Comparison of ENCODE assay signal across 8 cellular contexts in the genomic region with DNA sequence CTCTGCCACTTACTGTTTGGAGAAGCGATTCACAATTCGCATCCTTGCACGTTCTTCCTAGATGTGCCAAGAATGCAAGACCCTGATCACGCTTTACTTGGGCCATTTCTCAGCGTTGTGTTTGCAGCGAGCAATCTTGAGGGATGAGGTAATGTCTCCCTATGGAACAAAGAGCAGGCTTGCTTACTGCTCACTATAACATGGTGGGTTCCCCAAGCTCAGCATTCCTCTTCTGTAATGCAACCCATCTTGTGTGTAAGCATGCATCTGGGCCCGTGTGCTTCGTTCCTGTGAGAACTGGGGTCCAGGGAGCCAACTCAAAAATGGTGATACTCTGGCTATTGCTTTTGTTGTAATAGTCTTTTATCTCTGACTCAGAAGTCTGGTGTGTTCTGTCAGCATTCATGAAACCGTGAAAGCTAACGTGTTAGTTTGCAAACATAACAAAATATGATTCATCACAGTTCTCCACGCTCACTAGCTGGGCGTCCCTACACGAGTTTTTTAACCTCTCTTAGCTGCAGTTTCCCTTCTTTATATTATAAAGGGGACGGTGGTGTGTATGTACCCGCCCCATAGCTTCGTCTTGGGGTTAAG. TPM values are rescaled to one million over a fixed set of nuclear protein-coding genes. Genes with fewer than 3 reads are reported as not detected.
DNase-seq lines count a peak whose midpoint lies in the region; ATAC-seq and TF ChIP-seq lines count a peak whose summit lies in the region.

No MANE protein-coding gene starts in this region.

- intact Hi-C loops in uterus (cut with DNase I; ENCODE audit: low total_unique reads) = loop anchor here (5.0 to 10.0 kb wide), 2 partner anchors 221 to 398 kb away; partner anchors contain the start of gene FNBP1L

- H3K4me3 ChIP-seq in SK-N-MC = peak overlapping the region; percentile 99
- H3K4me3 ChIP-seq in uterus = peak overlapping the region; percentile 76 to 80

- peak; percentile 32 for DNase-seq in SK-N-MC (ENCODE audit: low read depth, low spot score)
- DNase-seq in effector CD8-positive, alpha-beta T cell (lab: John Stamatoyannopoulos, UW) = peak; percentile 9
- peak; percentile 55 for DNase-seq in myocyte (ENCODE audit: low read depth)
- peak in 1 of 2 donors; percentile 30 for DNase-seq in uterus
- no peak for DNase-seq in midbrain (lab: John Stamatoyannopoulos, UW)

- H3K9ac ChIP-seq in SK-N-MC (ENCODE audit: insufficient read length) = peak overlapping the region; percentile 88

- H3K9me3 ChIP-seq in SK-N-MC (ENCODE audit: low read depth, low read length) (no peaks in the 10 kb centered on the region), uterus (no peaks in the 10 kb centered on the region)

- no peaks in the 10 kb centered on the region for H3K36me3 ChIP-seq in SK-N-MC (ENCODE audit: insufficient read depth, low read length)
- no peaks in the 10 kb centered on the region for H3K36me3 ChIP-seq in uterus

- TF ChIP-seq CTCF in C4-2B (conservative IDR thresholded peaks at IDR 0.05) (no peak), uterus (IDR thresholded peaks at IDR 0.05) (no peak)

- H3K27me3 ChIP-seq in uterus = no peaks in the 10 kb centered on the region

- ATAC-seq in GM18520 (IDR thresholded peaks at IDR 0.05; ENCODE audit: unreplicated experiment) (peak; percentile 9), HG03354 (IDR thresholded peaks at IDR 0.05; ENCODE audit: poor library complexity, severe bottlenecking, unreplicated experiment) (peak; percentile 8)

- peak overlapping the region; percentile 97 for H3K27ac ChIP-seq in C4-2B
- H3K27ac ChIP-seq in SK-N-MC = peak overlapping the region; percentile 84
- H3K27ac ChIP-seq in uterus = peak overlapping the region; percentile 97

- peaks cover 0 to 5% of the 10 kb centered on the region in 2 donors for H3K4me1 ChIP-seq in uterus

- TF ChIP-seq POLR2A in uterus (IDR thresholded peaks at IDR 0.05) = no peak

RNA-seq across cellular contexts. Expression of gene DNTTIP2, which starts 33.4 kb away (rescaled TPM):
- 40.6 and 41.3 TPM in 2 replicates for total RNA-seq in myocyte
- polyA plus RNA-seq in myocyte (2012) = 17.9 TPM
- total RNA-seq in uterus = 10 to 100 TPM; 13.8 to 63.4 (median 32.5) TPM
